ENCODE assay signal across 27 cellular contexts in genomic region chr3:103453152-103453551, GRCh38.
"Had no signal": no experiment of that assay in that cellular context is flagged by ENCODE, and none has a peak within 500 bp of the region (broad histone marks: within the 10 kb centered on the region; RNA-seq: fewer than 3 reads in every experiment).

No MANE protein-coding gene starts in this region.

- H3K4me3 ChIP-seq: stomach, suprapubic skin, testis, thoracic aorta, thyroid gland, tibial artery, tibial nerve, transverse colon, upper lobe of left lung, upper lobe of right lung, uterus, vagina had no signal

- DNase-seq: stimulated activated CD4-positive, alpha-beta T cell treated with anti-CD3 and anti-CD28 coated beads, Interleukin-2, amount 100 ng/mL, for 48 hours; stimulated activated CD4-positive, alpha-beta T cell treated with anti-CD3 and anti-CD28 coated beads, Interleukin-4, amount 100 ng/mL, for 1 hour; stimulated activated CD4-positive, alpha-beta T cell treated with anti-CD3 and anti-CD28 coated beads, Interleukin-4, amount 100 ng/mL, for 24 hours; stimulated activated CD4-positive, alpha-beta T cell treated with anti-CD3 and anti-CD28 coated beads, Interleukin-4, amount 100 ng/mL, for 4 hours; stimulated activated CD8-positive, alpha-beta memory T cell treated with anti-CD3 and anti-CD28 coated beads, Interleukin-4, amount 100 ng/mL, for 48 hours; stimulated activated naive B cell treated with anti-CD40 and anti-IgM and Interleukin-4, amounts not matched to agents 10 μg/mL and 1 μg/mL and 100 μg/mL, for 72 hours; stimulated activated naive CD4-positive, alpha-beta T cell; stimulated activated naive CD4-positive, alpha-beta T cell treated with Interleukin-2 at 50 U/mL for 16 hours; stimulated activated naive CD8-positive, alpha-beta T cell treated with anti-CD3 and anti-CD28 coated beads, Interleukin-15, amount 100 ng/mL, for 72 hours; stimulated activated naive CD8-positive, alpha-beta T cell treated with anti-CD3 and anti-CD28 coated beads, Interleukin-15, Interleukin-2, amounts not matched to agents 100 U/mL and 50 U/mL, for 24 hours; stomach; substantia nigra; testis; thyroid gland; tibial artery; transverse colon; trophoblast cell; upper lobe of left lung; upper lobe of right lung; uterus had no signal

- ATAC-seq: stimulated activated effector memory CD8-positive, alpha-beta T cell treated with anti-CD3 and anti-CD28 coated beads, Interleukin-12 subunit alpha, Interleukin-12 subunit beta, amount 100 ng/mL, for 72 hours; stimulated activated memory B cell treated with anti-CD40 and anti-IgM and Interleukin-4, amounts not matched to agents 10 μg/mL and 1 μg/mL and 100 μg/mL, for 72 hours; stimulated activated naive B cell treated with anti-CD40 and anti-IgM and Interleukin-4, amounts not matched to agents 10 μg/mL and 1 μg/mL and 100 μg/mL, for 72 hours; stimulated activated naive CD8-positive, alpha-beta T cell treated with anti-CD3 and anti-CD28 coated beads, Interleukin-15, amount 100 ng/mL, for 72 hours; stimulated activated naive CD8-positive, alpha-beta T cell treated with anti-CD3 and anti-CD28 coated beads, Interleukin-15, Interleukin-2, amounts not matched to agents 100 U/mL and 50 U/mL, for 24 hours; upper lobe of right lung had no signal

- H3K27me3 ChIP-seq: stomach, suprapubic skin, testis, thyroid gland, tibial artery, tibial nerve, transverse colon, upper lobe of left lung, upper lobe of right lung, uterus, vagina had no signal

- H3K27ac ChIP-seq: stomach, suprapubic skin, testis, thoracic aorta, thyroid gland, tibial artery, tibial nerve, transverse colon, upper lobe of left lung, upper lobe of right lung, uterus, vagina had no signal

- FAIRE-seq: urothelium cell line had no signal

- H3K4me1 ChIP-seq: stomach, suprapubic skin, testis, thyroid gland, tibial artery, tibial nerve, transverse colon, upper lobe of left lung, upper lobe of right lung, uterus, vagina had no signal

- H3K9me3 ChIP-seq: suprapubic skin, testis, thoracic aorta, thyroid gland, transverse colon, upper lobe of left lung, upper lobe of right lung, uterus, vagina had no signal

- H3K36me3 ChIP-seq: stomach, suprapubic skin, thoracic aorta, thyroid gland, tibial artery, tibial nerve, transverse colon, upper lobe of left lung, upper lobe of right lung, uterus, vagina had no signal
